1 cellular context compared by ENCODE assay signal in genomic region chr20:44521484-44522481, GRCh38.
A peak's percentile ranks its signal among the peaks of the same experiment; 100 is the strongest.
TF ChIP-seq lines count a peak whose summit lies in the region.

Gene SERINC3, minus strand, starts transcription at chr20:44522070. Its CDS starts 119 bp downstream, at chr20:44521951.

TF ChIP-seq in GM12878, 131 proteins besides CTCF, POLR2A, EP300 and RAD21 (continued from another document and continues in another):
- no peak for TF ChIP-seq USF1 (IDR thresholded peaks at IDR 0.05; ENCODE audit: borderline replicate concordance, extremely low read length, insufficient read depth, low read depth, low read length)
- TF ChIP-seq PAX5 (IDR thresholded peaks at IDR 0.05; ENCODE audit: borderline replicate concordance, low read depth, low read length) = peak; percentile 69
- TF ChIP-seq FOS (IDR thresholded peaks at IDR 0.05; ENCODE audit: borderline replicate concordance, extremely low read depth, insufficient read length) = no peak
- peak in 1 of 2 experiments; percentile 55; a peak in 2 of 4 replicates for TF ChIP-seq BHLHE40 (IDR thresholded peaks at IDR 0.05; ENCODE audit: borderline replicate concordance in 1 of 2, low read depth in 2 of 2, low read length in 1 of 2)
- TF ChIP-seq DPF2 (IDR thresholded peaks at IDR 0.05) = no peak
- no peak for TF ChIP-seq ZNF384 (IDR thresholded peaks at IDR 0.05; ENCODE audit: borderline replicate concordance, low read depth, low read length)
- TF ChIP-seq MEF2B (IDR thresholded peaks at IDR 0.05; ENCODE audit: partially characterized antibody, poor library complexity, severe bottlenecking) = no peak
- peak; percentile 88 for TF ChIP-seq POLR2AphosphoS2 (IDR thresholded peaks at IDR 0.05; ENCODE audit: low read depth, low read length)
- TF ChIP-seq POLR2AphosphoS5 (IDR thresholded peaks at IDR 0.05; ENCODE audit: low read length) = peak; percentile 89
- no peak for TF ChIP-seq KDM1A (IDR thresholded peaks at IDR 0.05; ENCODE audit: borderline replicate concordance)
- no peak; the same call in 1 of the 2 replicates for TF ChIP-seq RCOR1 (conservative IDR thresholded peaks at IDR 0.05; ENCODE audit: low read depth, low read length)
- no peak for TF ChIP-seq SMAD1 (IDR thresholded peaks at IDR 0.05; ENCODE audit: low read depth, partially characterized antibody)
- TF ChIP-seq TCF7 (IDR thresholded peaks at IDR 0.05; ENCODE audit: borderline replicate concordance) = no peak
- peak; percentile 42; the same call in 1 of the 2 replicates for TF ChIP-seq TCF3 (IDR thresholded peaks at IDR 0.05; ENCODE audit: borderline replicate concordance, insufficient read depth, low read depth, low read length)
- no peak for TF ChIP-seq ZNF207 (IDR thresholded peaks at IDR 0.05; ENCODE audit: borderline replicate concordance)
- TF ChIP-seq HDAC6 (IDR thresholded peaks at IDR 0.05; ENCODE audit: unreplicated experiment) = no peak
- peak; percentile 87 for TF ChIP-seq ATF7 (IDR thresholded peaks at IDR 0.05; ENCODE audit: low read depth)
- TF ChIP-seq IRF4 (IDR thresholded peaks at IDR 0.05; ENCODE audit: low read depth, low read length) = no peak
- no peak for TF ChIP-seq RB1 (IDR thresholded peaks at IDR 0.05; ENCODE audit: borderline replicate concordance)
- no peak for TF ChIP-seq ZNF622 (IDR thresholded peaks at IDR 0.05)
- no peak for TF ChIP-seq NRF1 (conservative IDR thresholded peaks at IDR 0.05; ENCODE audit: low read depth, low read length)
- no peak for TF ChIP-seq CHD1 (IDR thresholded peaks at IDR 0.05; ENCODE audit: low read depth, low read length)
- TF ChIP-seq NBN (IDR thresholded peaks at IDR 0.05) = peak; percentile 85
- no peak for TF ChIP-seq ZSCAN29 (IDR thresholded peaks at IDR 0.05)
- peak; percentile 77; the same call in 1 of the 2 replicates for TF ChIP-seq MYB (IDR thresholded peaks at IDR 0.05; ENCODE audit: borderline replicate concordance, low read depth, low read length)
- no peak for TF ChIP-seq ZBTB4 (CRISPR knock-in tag; IDR thresholded peaks at IDR 0.05)
- TF ChIP-seq, protein P1, sequence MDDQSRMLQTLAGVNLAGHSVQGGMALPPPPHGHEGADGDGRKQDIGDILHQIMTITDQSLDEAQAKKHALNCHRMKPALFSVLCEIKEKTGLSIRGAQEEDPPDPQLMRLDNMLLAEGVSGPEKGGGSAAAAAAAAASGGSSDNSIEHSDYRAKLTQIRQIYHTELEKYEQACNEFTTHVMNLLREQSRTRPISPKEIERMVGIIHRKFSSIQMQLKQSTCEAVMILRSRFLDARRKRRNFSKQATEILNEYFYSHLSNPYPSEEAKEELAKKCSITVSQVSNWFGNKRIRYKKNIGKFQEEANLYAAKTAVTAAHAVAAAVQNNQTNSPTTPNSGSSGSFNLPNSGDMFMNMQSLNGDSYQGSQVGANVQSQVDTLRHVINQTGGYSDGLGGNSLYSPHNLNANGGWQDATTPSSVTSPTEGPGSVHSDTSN (IDR thresholded peaks at IDR 0.05; ENCODE audit: insufficient replicate concordance, low read depth, low read length) = peak; percentile 53
- TF ChIP-seq TBL1XR1 (IDR thresholded peaks at IDR 0.05; ENCODE audit: low read depth, low read length) = no peak
- peak; percentile 85; the same call in 1 of the 2 replicates for TF ChIP-seq LARP7 (IDR thresholded peaks at IDR 0.05)
- no peak for TF ChIP-seq BCLAF1 (IDR thresholded peaks at IDR 0.05)
- TF ChIP-seq ATF3 (IDR thresholded peaks at IDR 0.05; ENCODE audit: borderline replicate concordance, extremely low read depth, low read depth, low read length) = no peak
- TF ChIP-seq TCF12 (IDR thresholded peaks at IDR 0.05; ENCODE audit: low read depth, low read length) = peak; percentile 43; the same call in 1 of the 2 replicates
- TF ChIP-seq, protein P2, sequence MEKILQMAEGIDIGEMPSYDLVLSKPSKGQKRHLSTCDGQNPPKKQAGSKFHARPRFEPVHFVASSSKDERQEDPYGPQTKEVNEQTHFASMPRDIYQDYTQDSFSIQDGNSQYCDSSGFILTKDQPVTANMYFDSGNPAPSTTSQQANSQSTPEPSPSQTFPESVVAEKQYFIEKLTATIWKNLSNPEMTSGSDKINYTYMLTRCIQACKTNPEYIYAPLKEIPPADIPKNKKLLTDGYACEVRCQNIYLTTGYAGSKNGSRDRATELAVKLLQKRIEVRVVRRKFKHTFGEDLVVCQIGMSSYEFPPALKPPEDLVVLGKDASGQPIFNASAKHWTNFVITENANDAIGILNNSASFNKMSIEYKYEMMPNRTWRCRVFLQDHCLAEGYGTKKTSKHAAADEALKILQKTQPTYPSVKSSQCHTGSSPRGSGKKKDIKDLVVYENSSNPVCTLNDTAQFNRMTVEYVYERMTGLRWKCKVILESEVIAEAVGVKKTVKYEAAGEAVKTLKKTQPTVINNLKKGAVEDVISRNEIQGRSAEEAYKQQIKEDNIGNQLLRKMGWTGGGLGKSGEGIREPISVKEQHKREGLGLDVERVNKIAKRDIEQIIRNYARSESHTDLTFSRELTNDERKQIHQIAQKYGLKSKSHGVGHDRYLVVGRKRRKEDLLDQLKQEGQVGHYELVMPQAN (conservative IDR thresholded peaks at IDR 0.05) = peak; percentile 88
- TF ChIP-seq, protein P3, sequence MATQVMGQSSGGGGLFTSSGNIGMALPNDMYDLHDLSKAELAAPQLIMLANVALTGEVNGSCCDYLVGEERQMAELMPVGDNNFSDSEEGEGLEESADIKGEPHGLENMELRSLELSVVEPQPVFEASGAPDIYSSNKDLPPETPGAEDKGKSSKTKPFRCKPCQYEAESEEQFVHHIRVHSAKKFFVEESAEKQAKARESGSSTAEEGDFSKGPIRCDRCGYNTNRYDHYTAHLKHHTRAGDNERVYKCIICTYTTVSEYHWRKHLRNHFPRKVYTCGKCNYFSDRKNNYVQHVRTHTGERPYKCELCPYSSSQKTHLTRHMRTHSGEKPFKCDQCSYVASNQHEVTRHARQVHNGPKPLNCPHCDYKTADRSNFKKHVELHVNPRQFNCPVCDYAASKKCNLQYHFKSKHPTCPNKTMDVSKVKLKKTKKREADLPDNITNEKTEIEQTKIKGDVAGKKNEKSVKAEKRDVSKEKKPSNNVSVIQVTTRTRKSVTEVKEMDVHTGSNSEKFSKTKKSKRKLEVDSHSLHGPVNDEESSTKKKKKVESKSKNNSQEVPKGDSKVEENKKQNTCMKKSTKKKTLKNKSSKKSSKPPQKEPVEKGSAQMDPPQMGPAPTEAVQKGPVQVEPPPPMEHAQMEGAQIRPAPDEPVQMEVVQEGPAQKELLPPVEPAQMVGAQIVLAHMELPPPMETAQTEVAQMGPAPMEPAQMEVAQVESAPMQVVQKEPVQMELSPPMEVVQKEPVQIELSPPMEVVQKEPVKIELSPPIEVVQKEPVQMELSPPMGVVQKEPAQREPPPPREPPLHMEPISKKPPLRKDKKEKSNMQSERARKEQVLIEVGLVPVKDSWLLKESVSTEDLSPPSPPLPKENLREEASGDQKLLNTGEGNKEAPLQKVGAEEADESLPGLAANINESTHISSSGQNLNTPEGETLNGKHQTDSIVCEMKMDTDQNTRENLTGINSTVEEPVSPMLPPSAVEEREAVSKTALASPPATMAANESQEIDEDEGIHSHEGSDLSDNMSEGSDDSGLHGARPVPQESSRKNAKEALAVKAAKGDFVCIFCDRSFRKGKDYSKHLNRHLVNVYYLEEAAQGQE (IDR thresholded peaks at IDR 0.05; ENCODE audit: low read depth, low read length) = no peak
- TF ChIP-seq NFYA (IDR thresholded peaks at IDR 0.05; ENCODE audit: borderline replicate concordance, low read depth, low read length) = no peak
- TF ChIP-seq JUND (IDR thresholded peaks at IDR 0.05; ENCODE audit: low read depth, low read length) = 0 out of 2 replicates have a peak, but pooled peaks have one; percentile 35
- TF ChIP-seq ASH2L (IDR thresholded peaks at IDR 0.05; ENCODE audit: borderline replicate concordance, low read depth) = no peak
- TF ChIP-seq NR2C2 (IDR thresholded peaks at IDR 0.05; ENCODE audit: borderline replicate concordance, control insufficient read depth, insufficient read length, low read depth) = no peak
- no peak for TF ChIP-seq WRNIP1 (IDR thresholded peaks at IDR 0.05; ENCODE audit: borderline replicate concordance, low read depth, low read length)
- peak; percentile 17; the same call in 1 of the 2 replicates for TF ChIP-seq SMARCA5 (IDR thresholded peaks at IDR 0.05)
- no peak for TF ChIP-seq KAT2A (conservative IDR thresholded peaks at IDR 0.05; ENCODE audit: control insufficient read depth, low read depth, low read length)
- TF ChIP-seq RBBP5 (conservative IDR thresholded peaks at IDR 0.05) = no peak
- peak; percentile 59; the same call in 1 of the 2 replicates for TF ChIP-seq RFX5 (IDR thresholded peaks at IDR 0.05; ENCODE audit: low read depth, low read length)
- peak; percentile 34 to 53; a peak in 2 of 4 replicates for TF ChIP-seq SRF (IDR thresholded peaks at IDR 0.05; ENCODE audit: low read depth in 2 of 2, low read length in 2 of 2)
- peak; percentile 68 for TF ChIP-seq SP1 (IDR thresholded peaks at IDR 0.05; ENCODE audit: low read depth, low read length)
- no peak for TF ChIP-seq BCL11A (IDR thresholded peaks at IDR 0.05; ENCODE audit: low read depth, low read length)
- no peak for TF ChIP-seq CBX5 (IDR thresholded peaks at IDR 0.05; ENCODE audit: low read depth)
- TF ChIP-seq E2F4 (IDR thresholded peaks at IDR 0.05; ENCODE audit: low read depth, low read length) = no peak
- TF ChIP-seq SUPT20H (IDR thresholded peaks at IDR 0.05; ENCODE audit: borderline replicate concordance, control insufficient read depth, low read depth, low read length) = no peak
- no peak for TF ChIP-seq KLF5 (IDR thresholded peaks at IDR 0.05; ENCODE audit: partially characterized antibody)
